ENCODE assay signal across 1 cellular context in the genomic region with DNA sequence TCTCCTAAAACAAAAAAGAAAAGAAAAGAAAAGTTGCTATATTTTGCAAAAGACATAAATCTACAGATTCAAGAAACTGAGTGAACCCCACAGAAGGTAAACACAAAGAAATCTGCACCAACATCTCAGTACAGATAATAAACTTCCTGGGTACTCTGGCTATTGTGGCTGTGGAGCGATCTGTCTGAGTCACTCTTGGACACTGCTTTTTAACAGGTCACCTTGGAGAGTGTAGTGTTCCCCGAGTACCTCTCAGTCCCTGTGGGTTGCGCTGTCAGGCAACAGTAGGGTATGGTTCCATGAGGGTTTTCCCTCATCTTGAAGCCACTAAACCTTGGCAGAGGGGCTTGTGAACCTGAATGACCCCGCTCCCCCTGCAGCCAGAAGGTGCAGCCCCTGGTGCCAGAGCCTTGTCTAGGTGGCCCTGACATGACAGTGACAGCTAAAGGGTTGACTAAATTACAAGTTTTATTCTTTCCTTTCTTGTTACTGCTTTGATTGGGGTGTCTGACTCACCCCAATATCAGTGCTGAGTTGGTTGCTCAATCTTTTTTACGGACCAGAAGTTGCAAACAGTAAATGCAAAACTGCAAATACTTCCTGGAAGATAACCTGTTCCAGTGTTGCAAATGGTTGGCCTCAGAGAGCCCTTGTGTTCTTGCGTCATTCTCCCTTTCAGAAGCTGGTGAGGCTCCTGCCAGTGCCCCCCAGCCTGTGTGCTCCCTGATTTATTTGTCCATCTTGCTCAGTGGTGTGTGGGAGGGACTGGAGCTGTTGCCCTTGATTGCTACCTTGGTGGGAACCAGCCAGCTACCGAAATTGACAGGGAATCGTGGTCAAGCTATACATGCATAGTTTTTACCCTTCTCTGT.
TF ChIP-seq lines count a peak whose summit lies in the region.

No MANE protein-coding gene starts in this region.

TF ChIP-seq in HepG2, 621 proteins besides CTCF, POLR2A, EP300 and RAD21 (continued from another document and continues in another):
- TF ChIP-seq, protein P1, sequence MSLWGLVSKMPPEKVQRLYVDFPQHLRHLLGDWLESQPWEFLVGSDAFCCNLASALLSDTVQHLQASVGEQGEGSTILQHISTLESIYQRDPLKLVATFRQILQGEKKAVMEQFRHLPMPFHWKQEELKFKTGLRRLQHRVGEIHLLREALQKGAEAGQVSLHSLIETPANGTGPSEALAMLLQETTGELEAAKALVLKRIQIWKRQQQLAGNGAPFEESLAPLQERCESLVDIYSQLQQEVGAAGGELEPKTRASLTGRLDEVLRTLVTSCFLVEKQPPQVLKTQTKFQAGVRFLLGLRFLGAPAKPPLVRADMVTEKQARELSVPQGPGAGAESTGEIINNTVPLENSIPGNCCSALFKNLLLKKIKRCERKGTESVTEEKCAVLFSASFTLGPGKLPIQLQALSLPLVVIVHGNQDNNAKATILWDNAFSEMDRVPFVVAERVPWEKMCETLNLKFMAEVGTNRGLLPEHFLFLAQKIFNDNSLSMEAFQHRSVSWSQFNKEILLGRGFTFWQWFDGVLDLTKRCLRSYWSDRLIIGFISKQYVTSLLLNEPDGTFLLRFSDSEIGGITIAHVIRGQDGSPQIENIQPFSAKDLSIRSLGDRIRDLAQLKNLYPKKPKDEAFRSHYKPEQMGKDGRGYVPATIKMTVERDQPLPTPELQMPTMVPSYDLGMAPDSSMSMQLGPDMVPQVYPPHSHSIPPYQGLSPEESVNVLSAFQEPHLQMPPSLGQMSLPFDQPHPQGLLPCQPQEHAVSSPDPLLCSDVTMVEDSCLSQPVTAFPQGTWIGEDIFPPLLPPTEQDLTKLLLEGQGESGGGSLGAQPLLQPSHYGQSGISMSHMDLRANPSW (CRISPR knock-in tag; IDR thresholded peaks at IDR 0.05; ENCODE audit: borderline replicate concordance): no peak
- TF ChIP-seq SIX1 (CRISPR knock-in tag; IDR thresholded peaks at IDR 0.05; ENCODE audit: borderline replicate concordance) (no peak), ZNF30 (CRISPR knock-in tag; IDR thresholded peaks at IDR 0.05) (no peak), CEBPG (CRISPR knock-in tag; IDR thresholded peaks at IDR 0.05) (peak; percentile 95), DNMT3B (CRISPR knock-in tag; conservative IDR thresholded peaks at IDR 0.05) (no peak), ZNF501 (CRISPR knock-in tag; IDR thresholded peaks at IDR 0.05) (no peak), SNAPC2 (CRISPR knock-in tag; IDR thresholded peaks at IDR 0.05) (no peak), ZNF792 (CRISPR knock-in tag; IDR thresholded peaks at IDR 0.05) (no peak), ZNF282 (IDR thresholded peaks at IDR 0.05; ENCODE audit: partially characterized antibody) (no peak), ERF (CRISPR knock-in tag; IDR thresholded peaks at IDR 0.05) (0 out of 2 replicates have a peak, but pooled peaks have one; percentile 40), TCF12 (IDR thresholded peaks at IDR 0.05) (no peak), TCF12 (CRISPR knock-in tag; IDR thresholded peaks at IDR 0.05) (no peak), PRPF4 (IDR thresholded peaks at IDR 0.05; ENCODE audit: low read depth, low read length, poor library complexity, severe bottlenecking) (no peak), ZSCAN30 (CRISPR knock-in tag; IDR thresholded peaks at IDR 0.05) (no peak), REL (CRISPR knock-in tag; conservative IDR thresholded peaks at IDR 0.05) (no peak), CHCHD3 (CRISPR knock-in tag; IDR thresholded peaks at IDR 0.05) (no peak), ZNF615 (CRISPR knock-in tag; IDR thresholded peaks at IDR 0.05; ENCODE audit: borderline replicate concordance) (no peak), SAFB2 (CRISPR knock-in tag; IDR thresholded peaks at IDR 0.05; ENCODE audit: borderline replicate concordance, low read depth) (no peak), ZNF362 (CRISPR knock-in tag; IDR thresholded peaks at IDR 0.05; ENCODE audit: borderline replicate concordance) (no peak), FOXO1 (CRISPR knock-in tag; IDR thresholded peaks at IDR 0.05) (no peak), BORCS8-MEF2B (CRISPR knock-in tag; IDR thresholded peaks at IDR 0.05) (no peak), HIVEP1 (CRISPR knock-in tag; IDR thresholded peaks at IDR 0.05) (peak; percentile 40; the same call in 1 of the 2 replicates), HOMEZ (CRISPR knock-in tag; IDR thresholded peaks at IDR 0.05; ENCODE audit: low read depth) (no peak), RBFOX2 (IDR thresholded peaks at IDR 0.05; ENCODE audit: low read depth, low read length) (no peak), CBX2 (IDR thresholded peaks at IDR 0.05; ENCODE audit: low read depth, low read length) (no peak), CBX2 (CRISPR knock-in tag; IDR thresholded peaks at IDR 0.05; ENCODE audit: low read depth) (no peak), MTA3 (CRISPR knock-in tag; IDR thresholded peaks at IDR 0.05) (no peak), ZNF546 (CRISPR knock-in tag; conservative IDR thresholded peaks at IDR 0.05) (no peak), SIN3B (IDR thresholded peaks at IDR 0.05; ENCODE audit: low read length) (no peak), PHB2 (IDR thresholded peaks at IDR 0.05; ENCODE audit: partially characterized antibody) (no peak), ZBTB38 (CRISPR knock-in tag; IDR thresholded peaks at IDR 0.05) (no peak), SRSF9 (IDR thresholded peaks at IDR 0.05; ENCODE audit: borderline replicate concordance, insufficient read depth, low read depth, low read length, poor library complexity, severe bottlenecking) (no peak), RNF2 (conservative IDR thresholded peaks at IDR 0.05; ENCODE audit: low read depth) (no peak), ZNF598 (CRISPR knock-in tag; IDR thresholded peaks at IDR 0.05; ENCODE audit: borderline replicate concordance) (no peak), ZNF761 (CRISPR knock-in tag; conservative IDR thresholded peaks at IDR 0.05) (no peak), ZNF552 (CRISPR knock-in tag; IDR thresholded peaks at IDR 0.05; ENCODE audit: borderline replicate concordance) (no peak), SALL1 (CRISPR knock-in tag; IDR thresholded peaks at IDR 0.05) (peak; percentile 37), SOX5 (CRISPR knock-in tag; IDR thresholded peaks at IDR 0.05; ENCODE audit: borderline replicate concordance) (no peak; the same call in 1 of the 2 replicates), HOXA7 (CRISPR knock-in tag; IDR thresholded peaks at IDR 0.05) (no peak), ELF1 (CRISPR knock-in tag; IDR thresholded peaks at IDR 0.05) (peak; percentile 61), DPF2 (CRISPR knock-in tag; IDR thresholded peaks at IDR 0.05; ENCODE audit: borderline replicate concordance, low read depth) (no peak), ZNF790 (CRISPR knock-in tag; IDR thresholded peaks at IDR 0.05; ENCODE audit: borderline replicate concordance) (no peak), ZFYVE20 (CRISPR knock-in tag; IDR thresholded peaks at IDR 0.05; ENCODE audit: borderline replicate concordance, low read depth) (no peak), KDM5B (CRISPR knock-in tag; IDR thresholded peaks at IDR 0.05; ENCODE audit: borderline replicate concordance) (peak; percentile 16; the same call in 1 of the 2 replicates), GATAD1 (CRISPR knock-in tag; IDR thresholded peaks at IDR 0.05) (no peak; the same call in 1 of the 2 replicates), NR2F6 (IDR thresholded peaks at IDR 0.05) (no peak), NR2F6 (CRISPR knock-in tag; IDR thresholded peaks at IDR 0.05) (no peak), ZNF816 (CRISPR knock-in tag; IDR thresholded peaks at IDR 0.05; ENCODE audit: borderline replicate concordance) (no peak), ZNF768 (CRISPR knock-in tag; IDR thresholded peaks at IDR 0.05) (no peak), UBTF (CRISPR knock-in tag; IDR thresholded peaks at IDR 0.05) (0 out of 2 replicates have a peak, but pooled peaks have one; percentile 16), ZNF550 (CRISPR knock-in tag; IDR thresholded peaks at IDR 0.05; ENCODE audit: borderline replicate concordance) (no peak)
- TF ChIP-seq, protein P2, sequence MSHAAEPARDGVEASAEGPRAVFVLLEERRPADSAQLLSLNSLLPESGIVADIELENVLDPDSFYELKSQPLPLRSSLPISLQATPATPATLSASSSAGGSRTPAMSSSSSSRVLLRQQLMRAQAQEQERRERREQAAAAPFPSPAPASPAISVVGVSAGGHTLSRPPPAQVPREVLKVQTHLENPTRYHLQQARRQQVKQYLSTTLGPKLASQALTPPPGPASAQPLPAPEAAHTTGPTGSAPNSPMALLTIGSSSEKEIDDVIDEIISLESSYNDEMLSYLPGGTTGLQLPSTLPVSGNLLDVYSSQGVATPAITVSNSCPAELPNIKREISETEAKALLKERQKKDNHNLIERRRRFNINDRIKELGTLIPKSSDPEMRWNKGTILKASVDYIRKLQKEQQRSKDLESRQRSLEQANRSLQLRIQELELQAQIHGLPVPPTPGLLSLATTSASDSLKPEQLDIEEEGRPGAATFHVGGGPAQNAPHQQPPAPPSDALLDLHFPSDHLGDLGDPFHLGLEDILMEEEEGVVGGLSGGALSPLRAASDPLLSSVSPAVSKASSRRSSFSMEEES (CRISPR knock-in tag; IDR thresholded peaks at IDR 0.05): no peak; the same call in 1 of the 2 replicates
- TF ChIP-seq, protein P3, sequence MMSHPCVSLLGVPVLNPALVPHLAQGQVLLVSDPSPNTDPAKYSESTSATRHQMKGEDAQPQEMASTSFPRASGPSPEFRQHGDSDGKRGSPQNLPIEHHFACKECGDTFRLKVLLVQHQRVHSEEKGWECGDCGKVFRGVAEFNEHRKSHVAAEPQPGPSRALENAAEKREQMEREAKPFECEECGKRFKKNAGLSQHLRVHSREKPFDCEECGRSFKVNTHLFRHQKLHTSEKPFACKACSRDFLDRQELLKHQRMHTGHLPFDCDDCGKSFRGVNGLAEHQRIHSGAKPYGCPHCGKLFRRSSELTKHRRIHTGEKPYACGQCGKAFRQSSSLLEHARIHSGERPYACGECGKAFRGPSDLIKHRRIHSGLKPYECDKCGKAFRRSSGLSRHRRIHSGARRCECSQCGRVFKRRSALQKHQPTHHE (CRISPR knock-in tag; IDR thresholded peaks at IDR 0.05; ENCODE audit: borderline replicate concordance): 0 out of 2 replicates have a peak, but pooled peaks have one; percentile 50
- TF ChIP-seq, protein P4, sequence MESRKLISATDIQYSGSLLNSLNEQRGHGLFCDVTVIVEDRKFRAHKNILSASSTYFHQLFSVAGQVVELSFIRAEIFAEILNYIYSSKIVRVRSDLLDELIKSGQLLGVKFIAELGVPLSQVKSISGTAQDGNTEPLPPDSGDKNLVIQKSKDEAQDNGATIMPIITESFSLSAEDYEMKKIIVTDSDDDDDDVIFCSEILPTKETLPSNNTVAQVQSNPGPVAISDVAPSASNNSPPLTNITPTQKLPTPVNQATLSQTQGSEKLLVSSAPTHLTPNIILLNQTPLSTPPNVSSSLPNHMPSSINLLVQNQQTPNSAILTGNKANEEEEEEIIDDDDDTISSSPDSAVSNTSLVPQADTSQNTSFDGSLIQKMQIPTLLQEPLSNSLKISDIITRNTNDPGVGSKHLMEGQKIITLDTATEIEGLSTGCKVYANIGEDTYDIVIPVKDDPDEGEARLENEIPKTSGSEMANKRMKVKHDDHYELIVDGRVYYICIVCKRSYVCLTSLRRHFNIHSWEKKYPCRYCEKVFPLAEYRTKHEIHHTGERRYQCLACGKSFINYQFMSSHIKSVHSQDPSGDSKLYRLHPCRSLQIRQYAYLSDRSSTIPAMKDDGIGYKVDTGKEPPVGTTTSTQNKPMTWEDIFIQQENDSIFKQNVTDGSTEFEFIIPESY (CRISPR knock-in tag; IDR thresholded peaks at IDR 0.05): peak; percentile 7; the same call in 1 of the 2 replicates
- TF ChIP-seq, protein P5, sequence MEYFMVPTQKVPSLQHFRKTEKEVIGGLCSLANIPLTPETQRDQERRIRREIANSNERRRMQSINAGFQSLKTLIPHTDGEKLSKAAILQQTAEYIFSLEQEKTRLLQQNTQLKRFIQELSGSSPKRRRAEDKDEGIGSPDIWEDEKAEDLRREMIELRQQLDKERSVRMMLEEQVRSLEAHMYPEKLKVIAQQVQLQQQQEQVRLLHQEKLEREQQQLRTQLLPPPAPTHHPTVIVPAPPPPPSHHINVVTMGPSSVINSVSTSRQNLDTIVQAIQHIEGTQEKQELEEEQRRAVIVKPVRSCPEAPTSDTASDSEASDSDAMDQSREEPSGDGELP (IDR thresholded peaks at IDR 0.05; ENCODE audit: borderline replicate concordance, low read depth): no peak
